ENCODE assay signal across 15 cellular contexts in genomic region chr22:19815823-19816290, GRCh38. TPM values are rescaled to one million over a fixed set of nuclear protein-coding genes. Genes with fewer than 3 reads are reported as not detected.
"Had no signal": no experiment of that assay in that cellular context is flagged by ENCODE, and none has a peak within 500 bp of the region (broad histone marks: within the 10 kb centered on the region; RNA-seq: fewer than 3 reads in every experiment).

No MANE protein-coding gene starts in this region.

- H3K27me3 ChIP-seq: brain microvascular endothelial cell, suprapubic skin had no signal

- H3K9me3 ChIP-seq: suprapubic skin had no signal

- DNase-seq: activated CD4-positive, alpha-beta T cell treated with anti-CD3 and anti-CD28 coated beads for 1 hour; activated CD8-positive, alpha-beta T cell treated with anti-CD3 and anti-CD28 coated beads for 36 hours; activated naive CD4-positive, alpha-beta T cell treated with anti-CD3 and anti-CD28 coated beads, Interleukin-2, amount 50 U/mL, for 16 hours; activated T-cell treated with anti-CD3 and anti-CD28 coated beads for 4 hours; amygdala; brain microvascular endothelial cell; cerebellar nuclear complex; naive thymus-derived CD8-positive, alpha-beta T cell; occipital lobe; stimulated activated CD4-positive, alpha-beta T cell treated with anti-CD3 and anti-CD28 coated beads, Interleukin-12 subunit alpha, Interleukin-12 subunit beta, amount 100 ng/mL, for 4 hours; stimulated activated naive CD4-positive, alpha-beta T cell treated with Interleukin-2 at 50 U/mL for 16 hours; T-helper 9 cell had no signal

- ATAC-seq: activated CD8-positive, alpha-beta T cell treated with anti-CD3 and anti-CD28 coated beads for 36 hours; naive thymus-derived CD8-positive, alpha-beta T cell had no signal

- H3K4me3 ChIP-seq: lung, suprapubic skin had no signal

- H3K27ac ChIP-seq: brain microvascular endothelial cell, suprapubic skin had no signal

- H3K36me3 ChIP-seq: brain microvascular endothelial cell, suprapubic skin had no signal

RNA-seq across cellular contexts. Expression of gene TBX1, which starts 55.3 kb away (rescaled TPM):
- total RNA-seq: activated CD8-positive, alpha-beta T cell treated with anti-CD3 and anti-CD28 coated beads for 36 hours; mononuclear cell; naive thymus-derived CD8-positive, alpha-beta T cell had no signal
- polyA plus RNA-seq: naive thymus-derived CD8-positive, alpha-beta T cell had no signal
